In the genomic region with DNA sequence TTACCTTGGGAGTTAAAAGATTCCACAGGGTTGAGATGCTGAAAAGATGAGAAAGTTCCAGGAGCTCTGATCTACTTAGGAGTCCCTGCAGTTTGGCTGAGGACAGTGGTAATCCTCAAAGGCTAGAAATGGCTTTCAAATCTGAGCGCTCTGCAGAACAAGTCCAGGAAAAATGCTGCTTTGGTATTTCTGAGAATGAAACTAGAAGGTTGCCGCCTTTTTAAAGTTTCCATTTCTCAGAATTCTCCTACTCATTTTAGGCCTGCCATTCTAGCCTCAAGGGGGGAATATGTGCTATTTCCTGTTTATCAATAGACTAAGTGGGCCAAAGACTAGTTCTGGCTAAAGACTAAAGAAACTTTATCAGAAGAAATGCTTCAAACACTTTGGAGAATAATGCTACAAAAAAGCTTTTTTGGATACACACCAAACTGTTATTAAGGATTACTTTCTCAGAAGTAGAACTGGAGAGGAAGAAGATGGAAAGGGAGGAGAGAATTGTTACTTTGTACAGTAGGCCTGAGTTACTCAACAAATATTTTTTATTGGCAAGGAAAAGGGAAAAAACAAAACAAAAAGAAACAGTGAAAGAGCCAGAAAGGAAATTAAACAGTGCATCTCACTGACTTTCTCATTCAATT, we compare ENCODE assay signal across 10 cellular contexts. TPM values are rescaled to one million over a fixed set of nuclear protein-coding genes. Genes with fewer than 3 reads are reported as not detected.
DNase-seq lines count a peak whose midpoint lies in the region; ATAC-seq and TF ChIP-seq lines count a peak whose summit lies in the region.
"Had no signal": no experiment of that assay in that cellular context is flagged by ENCODE, and none has a peak within 500 bp of the region (broad histone marks: within the 10 kb centered on the region; RNA-seq: fewer than 3 reads in every experiment).

TSS of gene SLFN12L (minus strand) at position 110 of the 641 bp plus-strand sequence. CDS start 15,314 bp downstream, outside the sequence.

- no peaks in the 10 kb centered on the region for H3K9me3 ChIP-seq in psoas muscle

- peaks cover 0 to 3% (median 0%) of the 10 kb centered on the region in 3 donors for H3K27me3 ChIP-seq in psoas muscle (ENCODE audit: insufficient read depth in 3 of 3, low read length in 2 of 3)

- intact Hi-C loops in psoas muscle (cut with DNase I): loop anchor here in 1 of 2 donors (2.0 to 10.0 kb wide), 2 partner anchors 225 to 393 kb away; partner anchors contain the start of genes NLE1 and UNC45B

- no peaks in the 10 kb centered on the region for H3K4me1 ChIP-seq in psoas muscle

- no peaks in the 10 kb centered on the region for H3K36me3 ChIP-seq in psoas muscle (ENCODE audit: insufficient read depth in 1 of 2, low read depth in 1 of 2)

- TF ChIP-seq CTCF in GM10266 (IDR thresholded peaks at IDR 0.05; ENCODE audit: control insufficient read depth, insufficient read depth, low read depth, missing control alignments) (no peak), psoas muscle (IDR thresholded peaks at IDR 0.05) (no peak)

- peak; percentile 32 for DNase-seq in GM10266 (ENCODE audit: extremely low spot score)
- DNase-seq in MV-4-11 (lab: John Stamatoyannopoulos, UW): peak; percentile 86
- peak; percentile 40 for DNase-seq in central memory CD4-positive, alpha-beta T cell
- DNase-seq in psoas muscle: no peak
- no peak for DNase-seq in T-helper 9 cell
- no peak for DNase-seq in hepatic stellate cell (ENCODE audit: low spot score)
- DNase-seq in LoVo (ENCODE audit: low spot score): no peak
- DNase-seq: dermis blood vessel endothelial cell, GDM1 had no signal

- ATAC-seq in psoas muscle (no peak), SK-N-SH treated with all-trans-retinoic acid at 6 μM for 48 hours (no peak)

- WGBS in psoas muscle, 3 donors: 60 to 65% (median 60%) methylated on average over 2 of the region's 2 CpGs

- peak within 1 kb of the TSS; percentile 20 for H3K4me3 ChIP-seq in psoas muscle

- H3K27ac ChIP-seq in psoas muscle: peak within 1 kb of the TSS; percentile 19

TF ChIP-seq in SK-N-SH treated with all-trans-retinoic acid at 6 μM for 48 hours, 23 proteins besides CTCF, POLR2A, EP300 and RAD21:
- TF ChIP-seq TCF4 (CRISPR knock-in tag; IDR thresholded peaks at IDR 0.05; ENCODE audit: borderline replicate concordance) (no peak), SNAI2 (CRISPR knock-in tag; IDR thresholded peaks at IDR 0.05) (no peak), CSRNP3 (CRISPR knock-in tag; IDR thresholded peaks at IDR 0.05) (no peak)

RNA-seq across cellular contexts. Expression of gene SLFN12L, which starts in this region (rescaled TPM):
- total RNA-seq in psoas muscle: under 1 TPM in 3 of 4 donors, not detected in 1; 0.17 to 0.30 (median 0.26) TPM
- polyA plus RNA-seq in psoas muscle: under 1 TPM; 0.03 to 0.10 (median 0.09) TPM

Comparison
In these comparisons a context has a peak if more than half of its experiments do, and no peak if none do; other contexts are left out.
1. DNase-seq: peak in GM10266 (single experiment), MV-4-11 (single experiment) and central memory CD4-positive, alpha-beta T cell (single experiment); none in psoas muscle (0 of 2), T-helper 9 cell (single experiment), hepatic stellate cell (single experiment) and LoVo (single experiment).